16 cellular contexts compared by ENCODE assay signal in the genomic region with DNA sequence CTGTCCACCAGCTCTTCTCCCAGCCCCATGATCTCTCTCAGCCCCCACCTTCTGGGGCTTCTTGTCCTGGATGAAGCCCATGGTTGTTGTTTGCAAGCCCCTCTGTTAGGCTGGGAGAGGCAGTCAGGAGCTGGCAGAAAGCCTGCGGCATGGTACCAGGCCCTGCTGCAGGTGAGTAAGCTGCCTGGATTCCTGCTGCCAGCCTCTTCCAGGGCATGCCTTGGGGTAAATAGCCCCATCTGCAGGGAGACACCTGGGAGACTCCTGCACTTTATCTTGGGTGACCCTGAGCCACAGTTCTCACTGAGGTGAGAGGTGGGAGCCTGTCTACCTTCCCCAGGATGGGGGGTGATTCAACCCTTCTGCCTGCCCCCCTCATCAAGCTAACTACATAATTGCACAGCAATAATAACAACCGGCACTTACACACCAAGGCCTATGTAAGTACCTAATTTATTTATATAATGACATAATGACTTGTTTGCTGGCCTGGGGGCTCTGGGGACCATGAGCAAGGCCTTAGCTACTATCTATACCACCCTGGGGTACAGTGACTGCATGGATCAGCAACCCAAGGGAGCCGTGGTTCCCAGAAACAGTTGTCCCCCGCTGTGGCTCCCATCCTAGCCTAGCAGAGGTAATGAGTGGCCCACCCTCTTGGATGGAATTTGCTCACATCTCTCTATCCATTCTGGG.
DNase-seq lines count a peak whose midpoint lies in the region; ATAC-seq and TF ChIP-seq lines count a peak whose summit lies in the region.
"Had no signal": no experiment of that assay in that cellular context is flagged by ENCODE, and none has a peak within 500 bp of the region (broad histone marks: within the 10 kb centered on the region; RNA-seq: fewer than 3 reads in every experiment).

No MANE protein-coding gene starts in this region.

- no peaks in the 10 kb centered on the region for H3K79me2 ChIP-seq in mammary epithelial cell (ENCODE audit: insufficient read depth, low read length)
- no peaks in the 10 kb centered on the region for H3K79me2 ChIP-seq in hepatocyte

- H3K4me1 ChIP-seq in right atrium auricular region (no peaks in the 10 kb centered on the region), mammary epithelial cell (ENCODE audit: insufficient read depth, low read length) (peaks cover 8% of the 10 kb centered on the region), hepatocyte (ENCODE audit: insufficient read depth) (no peaks in the 10 kb centered on the region)

- H2AFZ ChIP-seq in mammary epithelial cell (ENCODE audit: low read depth, low read length) (peak overlapping the region; percentile 57), hepatocyte (no peak overlapping the region)

- no peaks in the 10 kb centered on the region for H3K9me2 ChIP-seq in hepatocyte (replicated peaks; ENCODE audit: insufficient read depth)

- H3K27me3 ChIP-seq in right atrium auricular region, result no peaks in the 10 kb centered on the region
- no peaks in the 10 kb centered on the region for H3K27me3 ChIP-seq in mammary epithelial cell (ENCODE audit: insufficient read depth, low read length)
- H3K27me3 ChIP-seq in hepatocyte, result peaks cover 13% of the 10 kb centered on the region

- H3K4me3 ChIP-seq in right atrium auricular region (no peak overlapping the region), mammary epithelial cell (replicated peaks in 1 of 3; ENCODE audit: insufficient read depth in 1 of 3, low read depth in 2 of 3, low read length in 3 of 3) (no peak overlapping the region), hepatocyte (no peak overlapping the region)

- TF ChIP-seq CTCF in right atrium auricular region (IDR thresholded peaks at IDR 0.05), result no peak
- peak in 1 of 2 donors; percentile 17 for TF ChIP-seq CTCF in mammary epithelial cell (conservative IDR thresholded peaks at IDR 0.05 in 1 of 2, IDR thresholded peaks at IDR 0.05 in 1 of 2; ENCODE audit: extremely low read depth in 1 of 2, insufficient read depth in 1 of 2, low read depth in 1 of 2, low read length in 2 of 2)
- no peak for TF ChIP-seq CTCF in hepatocyte (IDR thresholded peaks at IDR 0.05; ENCODE audit: poor library complexity)

- WGBS in mammary epithelial cell (ENCODE audit: low coverage, missing lambda C conversion rate), result 98% methylated on average over 4 of the region's 4 CpGs
- 90% methylated on average over 4 of the region's 4 CpGs for WGBS in hepatocyte (ENCODE audit: low lambda C conversion rate, missing lambda C conversion rate)

- peak; percentile 42 for DNase-seq in right atrium auricular region (ENCODE audit: low spot score)
- DNase-seq in Right ventricle myocardium inferior (ENCODE audit: missing footprints), result no peak
- peak; percentile 23 for DNase-seq in mammary epithelial cell
- DNase-seq in left lobe of liver (ENCODE audit: low spot score), result peak; percentile 35
- no peak for DNase-seq in AG08396 (ENCODE audit: low spot score)
- no peak for DNase-seq in hepatocyte (ENCODE audit: low spot score)
- no peak for DNase-seq in nucleus accumbens (lab: John Stamatoyannopoulos, UW)
- DNase-seq: ACHN; CD4-positive, alpha-beta T cell; DMS79 treated with DMSO at 0.1 percent for 48 hours; GDM1; HCEC 1CT; NCI-H187; NCI-H446 treated with DMSO at 0.1 percent for 48 hours; NK-92 treated with Interleukin-12 subunit alpha and Interleukin-12 subunit beta, amount 100 ng/mL, for 24 hours; OCI-M1 had no signal

- H3K9me3 ChIP-seq in right atrium auricular region (no peaks in the 10 kb centered on the region), mammary epithelial cell (replicated peaks; ENCODE audit: insufficient read depth, low read length) (no peaks in the 10 kb centered on the region), hepatocyte (ENCODE audit: low read depth) (no peaks in the 10 kb centered on the region)

- intact Hi-C loops in Right ventricle myocardium inferior (cut with DNase I) (no loop called here), mammary epithelial cell (cut with micrococcal nuclease) (no loop called here)

- BruUV-seq in mammary epithelial cell (replicated peaks; lab: Mats Ljungman, UMichigan), result no TSS peak

- in situ Hi-C loops in mammary epithelial cell (cut with MboI; ENCODE audit: low sequenced_read_pairs in 2 of 2), result no loop called here

- no peak overlapping the region for H3K27ac ChIP-seq in right atrium auricular region
- no peak overlapping the region for H3K27ac ChIP-seq in mammary epithelial cell (ENCODE audit: insufficient read depth, low read depth, low read length)
- no peak overlapping the region for H3K27ac ChIP-seq in hepatocyte

- H4K20me1 ChIP-seq in mammary epithelial cell (ENCODE audit: insufficient read depth, low read length) (no peaks in the 10 kb centered on the region), hepatocyte (ENCODE audit: insufficient read depth, poor library complexity, severe bottlenecking) (no peaks in the 10 kb centered on the region)

- no peak overlapping the region for H3K9ac ChIP-seq in mammary epithelial cell (ENCODE audit: insufficient read depth, low read length)

- H3K36me3 ChIP-seq in right atrium auricular region (no peaks in the 10 kb centered on the region), mammary epithelial cell (ENCODE audit: insufficient read depth, low read length) (no peaks in the 10 kb centered on the region), hepatocyte (replicated peaks; ENCODE audit: insufficient read depth, low read depth) (no peaks in the 10 kb centered on the region)

- ATAC-seq in Right ventricle myocardium inferior, result no peak
- ATAC-seq in left lobe of liver, result no peak

- dilution Hi-C loops in mammary epithelial cell (cut with HindIII; ENCODE audit: low sequenced_read_pairs), result loop anchor here (5.0 kb wide), 1 partner anchor 89 kb away; no protein-coding TSS in a partner anchor

- CTCF ChIA-PET in mammary epithelial cell (lab: Charles Lee; ENCODE audit: low non-redundant PET), result no interaction called here

- H3K4me2 ChIP-seq in mammary epithelial cell (ENCODE audit: insufficient read depth, low read depth, low read length) (no peak overlapping the region), hepatocyte (no peak overlapping the region)

Comparison
In these comparisons a context has a peak if more than half of its experiments do, and no peak if none do; other contexts are left out.
1. DNase-seq: peak in right atrium auricular region (single experiment), mammary epithelial cell (single experiment) and left lobe of liver (single experiment); none in Right ventricle myocardium inferior (single experiment), AG08396 (single experiment), hepatocyte (single experiment) and nucleus accumbens (0 of 56).